In genomic region chr17:49404371-49404770, GRCh38 we compare ENCODE assay signal across 15 cellular contexts. TPM values are rescaled to one million over a fixed set of nuclear protein-coding genes. Genes with fewer than 3 reads are reported as not detected.
DNase-seq lines count a peak whose midpoint lies in the region; ATAC-seq and TF ChIP-seq lines count a peak whose summit lies in the region.
"Had no signal": no experiment of that assay in that cellular context is flagged by ENCODE, and none has a peak within 500 bp of the region (broad histone marks: within the 10 kb centered on the region; RNA-seq: fewer than 3 reads in every experiment).

No MANE protein-coding gene starts in this region.

- H3K27me3 Mint-ChIP-seq in activated naive CD8-positive, alpha-beta T cell: no peaks in the 10 kb centered on the region
- no peaks in the 10 kb centered on the region for H3K27me3 Mint-ChIP-seq in activated naive CD8-positive, alpha-beta T cell treated with anti-CD3 and anti-CD28 coated beads, Interleukin-2, amount 50 U/mL, for 24 hours
- no peaks in the 10 kb centered on the region for H3K27me3 Mint-ChIP-seq in activated CD8-positive, alpha-beta T cell treated with anti-CD3 and anti-CD28 coated beads, Interleukin-2, amount 10 ng/mL, durations not matched to agents 7 days and 5 days (ENCODE audit: low read depth)

- H3K4me3 ChIP-seq in osteoblast (ENCODE audit: insufficient read depth, low read length): no peak overlapping the region
- H3K4me3 ChIP-seq: neural progenitor cell had no signal

- H3K9me3 Mint-ChIP-seq in activated naive CD8-positive, alpha-beta T cell (ENCODE audit: low read depth): no peaks in the 10 kb centered on the region
- no peaks in the 10 kb centered on the region for H3K9me3 Mint-ChIP-seq in activated naive CD8-positive, alpha-beta T cell treated with anti-CD3 and anti-CD28 coated beads, Interleukin-2, amount 50 U/mL, for 24 hours
- H3K9me3 Mint-ChIP-seq in activated CD8-positive, alpha-beta T cell treated with anti-CD3 and anti-CD28 coated beads, Interleukin-2, amount 10 ng/mL, durations not matched to agents 7 days and 5 days (ENCODE audit: insufficient read depth): no peaks in the 10 kb centered on the region
- H3K9me3 Mint-ChIP-seq: neural progenitor cell had no signal

- no peaks in the 10 kb centered on the region for H3K9me3 ChIP-seq in osteoblast (ENCODE audit: low read depth, low read length)

- H3K36me3 ChIP-seq in osteoblast (ENCODE audit: insufficient read depth, low read length): peaks cover 50% of the 10 kb centered on the region

- H4K20me1 ChIP-seq in osteoblast (ENCODE audit: insufficient read depth, low read length): no peaks in the 10 kb centered on the region

- no peak for TF ChIP-seq CTCF in osteoblast (IDR thresholded peaks at IDR 0.05; ENCODE audit: extremely low read depth, low read depth, low read length)

- no peak overlapping the region for H3K4me2 ChIP-seq in osteoblast (ENCODE audit: insufficient read depth, low read length)
- H3K4me2 ChIP-seq: neural progenitor cell had no signal

- POLR2A ChIA-PET in activated CD8-positive, alpha-beta T cell treated with anti-CD3 and anti-CD28 coated beads, Interleukin-2, amount 10 ng/mL, durations not matched to agents 7 days and 5 days (lab: Charles Lee): no interaction called here

- no peak for ATAC-seq in activated naive CD8-positive, alpha-beta T cell treated with anti-CD3 and anti-CD28 coated beads, Interleukin-2, amount 50 U/mL, for 24 hours
- peak; percentile 57 for ATAC-seq in activated CD8-positive, alpha-beta T cell treated with anti-CD3 and anti-CD28 coated beads, Interleukin-2, amount 10 ng/mL, durations not matched to agents 7 days and 5 days

- H3K4me1 Mint-ChIP-seq in activated naive CD8-positive, alpha-beta T cell (ENCODE audit: low read depth): peaks cover 35% of the 10 kb centered on the region
- H3K4me1 Mint-ChIP-seq in activated naive CD8-positive, alpha-beta T cell treated with anti-CD3 and anti-CD28 coated beads, Interleukin-2, amount 50 U/mL, for 24 hours: peaks cover 53% of the 10 kb centered on the region
- H3K4me1 Mint-ChIP-seq in activated CD8-positive, alpha-beta T cell treated with anti-CD3 and anti-CD28 coated beads, Interleukin-2, amount 10 ng/mL, durations not matched to agents 7 days and 5 days (ENCODE audit: low read depth): peaks cover 61% of the 10 kb centered on the region

- H3K4me1 ChIP-seq in osteoblast (ENCODE audit: insufficient read depth, low read length): no peaks in the 10 kb centered on the region

- H3K27me3 ChIP-seq in osteoblast (ENCODE audit: insufficient read depth, low read length): no peaks in the 10 kb centered on the region
- H3K27me3 ChIP-seq: neural progenitor cell had no signal

- peak overlapping the region; percentile 34 for H3K27ac Mint-ChIP-seq in activated naive CD8-positive, alpha-beta T cell
- no peak overlapping the region for H3K27ac Mint-ChIP-seq in activated naive CD8-positive, alpha-beta T cell treated with anti-CD3 and anti-CD28 coated beads, Interleukin-2, amount 50 U/mL, for 24 hours
- peak overlapping the region; percentile 90 for H3K27ac Mint-ChIP-seq in activated CD8-positive, alpha-beta T cell treated with anti-CD3 and anti-CD28 coated beads, Interleukin-2, amount 10 ng/mL, durations not matched to agents 7 days and 5 days
- H3K27ac Mint-ChIP-seq: neural progenitor cell had no signal

- H3K4me3 Mint-ChIP-seq in activated naive CD8-positive, alpha-beta T cell: peak overlapping the region; percentile 30
- no peak overlapping the region for H3K4me3 Mint-ChIP-seq in activated naive CD8-positive, alpha-beta T cell treated with anti-CD3 and anti-CD28 coated beads, Interleukin-2, amount 50 U/mL, for 24 hours
- peak overlapping the region; percentile 6 for H3K4me3 Mint-ChIP-seq in activated CD8-positive, alpha-beta T cell treated with anti-CD3 and anti-CD28 coated beads, Interleukin-2, amount 10 ng/mL, durations not matched to agents 7 days and 5 days
- H3K4me3 Mint-ChIP-seq: neural progenitor cell had no signal

- no peaks in the 10 kb centered on the region for H3K79me2 ChIP-seq in osteoblast (ENCODE audit: insufficient read depth, low read length)

- H2AFZ ChIP-seq in osteoblast (ENCODE audit: low read length): no peak overlapping the region
- H2AFZ ChIP-seq: neural progenitor cell had no signal

- peaks cover 19% of the 10 kb centered on the region for H3K36me3 Mint-ChIP-seq in activated naive CD8-positive, alpha-beta T cell
- H3K36me3 Mint-ChIP-seq in activated naive CD8-positive, alpha-beta T cell treated with anti-CD3 and anti-CD28 coated beads, Interleukin-2, amount 50 U/mL, for 24 hours (ENCODE audit: low read depth): peaks cover 62% of the 10 kb centered on the region
- peaks cover 67% of the 10 kb centered on the region for H3K36me3 Mint-ChIP-seq in activated CD8-positive, alpha-beta T cell treated with anti-CD3 and anti-CD28 coated beads, Interleukin-2, amount 10 ng/mL, durations not matched to agents 7 days and 5 days (ENCODE audit: low read depth)

- CTCF ChIA-PET in activated CD8-positive, alpha-beta T cell treated with anti-CD3 and anti-CD28 coated beads, Interleukin-2, amount 10 ng/mL, durations not matched to agents 7 days and 5 days (lab: Charles Lee): no interaction called here

- no peak for DNase-seq in activated naive CD8-positive, alpha-beta T cell treated with anti-CD3 and anti-CD28 coated beads, Interleukin-2, amount 50 U/mL, for 24 hours
- DNase-seq in activated CD8-positive, alpha-beta T cell treated with anti-CD3 and anti-CD28 coated beads, Interleukin-2, amount 10 ng/mL, durations not matched to agents 7 days and 5 days: peak; percentile 73
- peak; percentile 55 for DNase-seq in mesenteric fat pad (ENCODE audit: low spot score)
- no peak for DNase-seq in stimulated activated naive CD4-positive, alpha-beta T cell (lab: John Stamatoyannopoulos, UW)
- DNase-seq in osteoblast (ENCODE audit: insufficient read length, low spot score, missing footprints): no peak
- no peak for DNase-seq in NK-92 (lab: John Stamatoyannopoulos, UW; ENCODE audit: unreplicated experiment)
- no peak for DNase-seq in NCI-H524 (lab: John Stamatoyannopoulos, UW)
- DNase-seq: activated CD4-positive, alpha-beta T cell treated with anti-CD3 and anti-CD28 coated beads, Interleukin-2, amount 50 U/mL, for 4 hours; effector CD4-positive, alpha-beta T cell; left cardiac atrium; NCI-H2029; small intestine; SW 1271 had no signal

- H3K27ac ChIP-seq in osteoblast (ENCODE audit: low read depth, low read length): no peak overlapping the region
- H3K27ac ChIP-seq: neural progenitor cell had no signal

RNA-seq across cellular contexts. Expression of gene PHB1, which starts 10.3 kb away (rescaled TPM):
- total RNA-seq in activated CD8-positive, alpha-beta T cell treated with anti-CD3 and anti-CD28 coated beads, Interleukin-2, amount 10 ng/mL, durations not matched to agents 7 days and 5 days: 100 to 1,000 TPM; 181 to 183 TPM
- total RNA-seq in mesenteric fat pad (158 TPM), osteoblast (71.7 and 71.9 TPM in 2 replicates)

RNA-seq across cellular contexts. Expression of gene ZNF652, which starts 42.3 kb away (rescaled TPM):
- 10 to 100 TPM; 27.3 to 27.9 TPM for total RNA-seq in activated CD8-positive, alpha-beta T cell treated with anti-CD3 and anti-CD28 coated beads, Interleukin-2, amount 10 ng/mL, durations not matched to agents 7 days and 5 days
- 41.8 TPM for total RNA-seq in mesenteric fat pad
- total RNA-seq in osteoblast: 28.2 and 31.5 TPM in 2 replicates

Comparison
In these comparisons a context has a peak if more than half of its experiments do, and no peak if none do; other contexts are left out.
1. DNase-seq: peak in activated CD8-positive, alpha-beta T cell treated with anti-CD3 and anti-CD28 coated beads, Interleukin-2, amount 10 ng/mL, durations not matched to agents 7 days and 5 days (single experiment) and mesenteric fat pad (single experiment); none in activated naive CD8-positive, alpha-beta T cell treated with anti-CD3 and anti-CD28 coated beads, Interleukin-2, amount 50 U/mL, for 24 hours (single experiment), stimulated activated naive CD4-positive, alpha-beta T cell (0 of 6), osteoblast (single experiment), NK-92 (single experiment) and NCI-H524 (0 of 2).